8 cellular contexts compared by ENCODE assay signal in the genomic region with DNA sequence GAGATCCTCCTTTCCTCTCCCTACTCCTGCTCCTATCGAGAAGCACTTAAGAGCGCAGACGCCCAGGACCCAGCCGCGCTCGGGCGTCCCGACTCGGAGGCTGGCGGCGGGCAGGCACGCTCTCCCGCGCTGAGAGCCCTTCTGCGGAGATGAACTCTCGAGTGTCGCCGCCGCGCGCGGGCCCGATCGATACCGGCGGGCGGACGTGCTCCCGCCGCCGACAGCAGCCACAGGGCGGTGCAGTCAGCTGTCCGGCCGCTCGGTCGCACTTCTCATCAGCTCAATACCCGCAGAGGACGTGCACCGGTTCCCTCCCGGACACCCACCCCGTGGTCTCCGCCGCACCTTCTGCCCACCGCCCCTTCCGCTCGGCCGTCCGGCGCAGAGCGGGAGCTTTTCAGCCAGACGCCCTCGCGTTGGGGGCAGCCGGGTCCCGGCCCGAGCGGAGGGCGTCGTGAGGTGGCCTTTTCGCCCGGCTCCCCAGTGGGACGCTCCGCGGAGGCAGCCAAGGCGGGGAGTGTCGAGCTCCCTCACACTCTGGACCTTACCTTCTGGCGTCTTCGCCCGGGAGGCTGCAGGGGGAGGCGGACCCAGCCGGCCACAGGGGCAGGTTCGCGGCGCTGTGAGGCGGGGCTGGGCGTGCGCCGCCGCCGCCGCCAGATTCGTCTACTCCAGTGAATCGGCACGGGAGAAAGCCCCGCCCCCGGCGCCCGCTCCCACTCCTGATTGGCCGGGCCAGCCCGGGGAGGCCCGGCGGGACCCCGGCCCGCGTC. TPM values are rescaled to one million over a fixed set of nuclear protein-coding genes. Genes with fewer than 3 reads are reported as not detected.
DNase-seq lines count a peak whose midpoint lies in the region; ATAC-seq and TF ChIP-seq lines count a peak whose summit lies in the region.

No MANE protein-coding gene starts in this region.

- no peaks in the 10 kb centered on the region for H3K9me3 ChIP-seq in WERI-Rb-1 (ENCODE audit: severe bottlenecking)

- TF ChIP-seq CTCF in WERI-Rb-1 (IDR thresholded peaks at IDR 0.05; ENCODE audit: low read depth, low read length) = no peak

- peak; percentile 76 for DNase-seq in NCI-H146 treated with DMSO at 0.1 percent for 48 hours (lab: John Stamatoyannopoulos, UW; ENCODE audit: unreplicated experiment)
- DNase-seq in WERI-Rb-1 = peak; percentile 99
- DNase-seq in central memory CD4-positive, alpha-beta T cell = peak; percentile 9
- DNase-seq in left colon = peak; percentile 53 to 77
- DNase-seq in stimulated activated CD4-positive, alpha-beta T cell treated with anti-CD3 and anti-CD28 coated beads, Interleukin-2, amount 100 ng/mL, for 24 hours = peak; percentile 75 to 89
- DNase-seq in amniotic stem cell (lab: John Stamatoyannopoulos, UW) = no peak

- peak; percentile 85 for ATAC-seq in GM18502 (IDR thresholded peaks at IDR 0.05; ENCODE audit: poor library complexity, unreplicated experiment)
- peak; percentile 81 for ATAC-seq in HG02840 (IDR thresholded peaks at IDR 0.05; ENCODE audit: low FRiP score, unreplicated experiment)
- ATAC-seq in left colon = peak; percentile 84

- H3K36me3 ChIP-seq in WERI-Rb-1 = peaks cover 52% of the 10 kb centered on the region

- no peaks in the 10 kb centered on the region for H3K27me3 ChIP-seq in WERI-Rb-1 (ENCODE audit: insufficient read depth, low read depth, severe bottlenecking)

- intact Hi-C loops in left colon (cut with DNase I, micrococcal nuclease) = no loop called here

- peak overlapping the region; percentile 92 for H3K4me3 ChIP-seq in WERI-Rb-1 (ENCODE audit: low read depth, low read length)

- H3K27ac ChIP-seq in WERI-Rb-1 = peak overlapping the region; percentile 94

RNA-seq across cellular contexts. Expression of gene INSM2, which starts 0.4 kb away (rescaled TPM):
- not detected for total RNA-seq in left colon
